9 cellular contexts compared by ENCODE assay signal in the genomic region with DNA sequence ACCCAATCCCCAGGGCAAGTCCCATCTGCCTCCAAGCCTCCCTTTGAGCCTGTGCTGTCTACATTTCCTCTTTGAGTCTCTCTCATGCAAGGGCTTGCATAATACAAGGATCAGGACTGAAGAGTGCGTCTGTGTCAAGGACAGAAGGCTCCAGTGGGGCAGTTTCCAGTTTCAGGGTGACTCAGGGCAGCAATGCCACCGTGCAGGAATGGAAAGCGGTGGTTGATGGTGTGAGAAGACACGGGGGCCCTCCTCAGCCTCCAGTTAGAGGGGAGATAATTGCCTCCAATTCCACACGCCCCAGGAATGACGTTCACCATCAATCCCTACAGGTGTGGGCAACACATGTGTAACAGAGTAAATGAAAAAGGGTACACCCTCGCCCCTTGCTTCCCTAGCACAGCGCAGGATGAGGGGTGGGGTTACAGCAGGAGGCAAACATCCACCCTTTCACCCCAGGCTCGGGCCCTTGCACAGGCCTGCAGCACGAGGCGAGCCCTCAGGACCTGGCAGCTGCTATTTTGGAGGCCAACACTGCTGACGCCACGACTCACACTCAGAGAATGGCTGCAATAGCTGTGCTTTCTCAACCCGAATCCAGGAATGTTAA. TPM values are rescaled to one million over a fixed set of nuclear protein-coding genes. Genes with fewer than 3 reads are reported as not detected.
DNase-seq lines count a peak whose midpoint lies in the region; ATAC-seq and TF ChIP-seq lines count a peak whose summit lies in the region.
"Had no signal": no experiment of that assay in that cellular context is flagged by ENCODE, and none has a peak within 500 bp of the region (broad histone marks: within the 10 kb centered on the region; RNA-seq: fewer than 3 reads in every experiment).

No MANE protein-coding gene starts in this region.

- TF ChIP-seq CTCF in esophagus muscularis mucosa (IDR thresholded peaks at IDR 0.05) (no peak), spleen (IDR thresholded peaks at IDR 0.05 in 8 of 11, conservative IDR thresholded peaks at IDR 0.05 in 3 of 11) (no peak)

- peaks cover 4 to 19% (median 17%) of the 10 kb centered on the region in 4 donors for H3K36me3 ChIP-seq in esophagus muscularis mucosa
- H3K36me3 ChIP-seq in spleen = peaks cover 0 to 21% (median 12%) of the 10 kb centered on the region in 6 donors

- peak; percentile 78 to 82 for DNase-seq in NOMO-1 (lab: John Stamatoyannopoulos, UW; ENCODE audit: unreplicated experiment in 2 of 2)
- no peak for DNase-seq in esophagus muscularis mucosa (ENCODE audit: extremely low spot score)
- DNase-seq in spleen = no peak
- DNase-seq in HT-29 (ENCODE audit: low spot score) = no peak
- no peak for DNase-seq in GOT3 (lab: John Stamatoyannopoulos, UW)
- DNase-seq: activated gamma-delta T cell, NCI-H1092 treated with DMSO at 0.1 percent for 48 hours had no signal

- 75% methylated on average over 13 of the region's 14 CpGs for WGBS in esophagus muscularis mucosa
- WGBS in spleen, 5 donors = 49 to 73% (median 60%) methylated on average over 14 of the region's 14 CpGs

- TF ChIP-seq POLR2A in esophagus muscularis mucosa (IDR thresholded peaks at IDR 0.05; ENCODE audit: low read depth) (no peak), spleen (IDR thresholded peaks at IDR 0.05) (no peak)

- peak; percentile 79 for ATAC-seq in GM19463 (IDR thresholded peaks at IDR 0.05; ENCODE audit: unreplicated experiment)
- ATAC-seq in GM18868 (IDR thresholded peaks at IDR 0.05; ENCODE audit: unreplicated experiment) = no peak

- intact Hi-C loops in esophagus muscularis mucosa (cut with DNase I) = no loop called here
- intact Hi-C loops in spleen (cut with DNase I; ENCODE audit: low total_unique reads) = no loop called here

- H3K27ac ChIP-seq in esophagus muscularis mucosa (replicated peaks in 1 of 4) = peak overlapping the region; percentile 14 to 62 (median 43)
- H3K27ac ChIP-seq in spleen = peak overlapping the region; percentile 46 to 90 (median 83)

- H3K9me3 ChIP-seq in esophagus muscularis mucosa (no peaks in the 10 kb centered on the region), spleen (no peaks in the 10 kb centered on the region)

- no peak for TF ChIP-seq EP300 in esophagus muscularis mucosa (IDR thresholded peaks at IDR 0.05)

- H3K27me3 ChIP-seq in esophagus muscularis mucosa (no peaks in the 10 kb centered on the region), spleen (replicated peaks in 1 of 7) (no peaks in the 10 kb centered on the region)

- peaks cover 0 to 7% (median 3%) of the 10 kb centered on the region in 4 donors for H3K4me1 ChIP-seq in esophagus muscularis mucosa
- H3K4me1 ChIP-seq in spleen = peaks cover 3 to 100% (median 78%) of the 10 kb centered on the region in 6 donors

- H3K4me3 ChIP-seq in esophagus muscularis mucosa (no peak overlapping the region), spleen (no peak overlapping the region)

RNA-seq across cellular contexts. Expression of gene SLC25A19, which starts 24.8 kb away (rescaled TPM):
- total RNA-seq in esophagus muscularis mucosa (10 to 100 TPM in 3 of 4 donors, 1 to 10 TPM in 1; 9.6 to 17.5 (median 15.2) TPM), spleen (10 to 100 TPM; 12.4 to 32.5 (median 19.1) TPM)
- polyA plus RNA-seq in spleen = 10 to 100 TPM; 18.5 to 21.2 (median 19.2) TPM
- 39.8 and 46.4 TPM in 2 replicates for total RNA-seq in HT-29 (2014; rRNA removed; shearing (Covaris generic))

RNA-seq across cellular contexts. Expression of gene MIF4GD, which starts 43.0 kb away (rescaled TPM):
- 10 to 100 TPM; 42.4 to 52.0 (median 44.8) TPM for total RNA-seq in esophagus muscularis mucosa
- 10 to 100 TPM; 27.1 to 47.3 (median 38.0) TPM for total RNA-seq in spleen
- polyA plus RNA-seq in spleen = 10 to 100 TPM; 28.2 to 38.0 (median 34.3) TPM
- 22.8 and 28.8 TPM in 2 replicates for total RNA-seq in HT-29 (2014; rRNA removed; shearing (Covaris generic))

RNA-seq across cellular contexts. Expression of gene MRPS7, which starts 52.4 kb away (rescaled TPM):
- total RNA-seq in esophagus muscularis mucosa (10 to 100 TPM; 37.8 to 40.6 (median 39.1) TPM), spleen (10 to 100 TPM; 32.2 to 38.4 (median 35.1) TPM)
- 10 to 100 TPM; 39.1 to 62.7 (median 47.2) TPM for polyA plus RNA-seq in spleen
- total RNA-seq in HT-29 (2014; rRNA removed; shearing (Covaris generic)) = 77.5 and 77.7 TPM in 2 replicates

RNA-seq across cellular contexts. Expression of gene GGA3, which starts 52.6 kb away (rescaled TPM):
- 10 to 100 TPM; 14.6 to 31.4 (median 21.2) TPM for total RNA-seq in esophagus muscularis mucosa
- total RNA-seq in spleen = 10 to 100 TPM; 38.0 to 73.7 (median 65.2) TPM
- polyA plus RNA-seq in spleen = 10 to 100 TPM; 14.1 to 37.9 (median 26.9) TPM
- 16.4 and 20.7 TPM in 2 replicates for total RNA-seq in HT-29 (2014; rRNA removed; shearing (Covaris generic))

Comparison
In these comparisons a context has a peak if more than half of its experiments do, and no peak if none do; other contexts are left out.
1. DNase-seq: peak in NOMO-1 (2 of 2); none in esophagus muscularis mucosa (single experiment), spleen (single experiment), HT-29 (single experiment) and GOT3 (single experiment).